Comparison of ENCODE assay signal across 1 cellular context in genomic region chr20:50141811-50142561, GRCh38.
TF ChIP-seq lines count a peak whose summit lies in the region.

No MANE protein-coding gene starts in this region.

TF ChIP-seq in GM23338, 12 proteins besides CTCF, POLR2A, EP300 and RAD21 (continued from another document):
- TF ChIP-seq ZNF462 (CRISPR knock-in tag; IDR thresholded peaks at IDR 0.05) (no peak), ZNF114 (CRISPR knock-in tag; IDR thresholded peaks at IDR 0.05) (no peak)
